In genomic region chr6:43428112-43428570, GRCh38 we compare ENCODE assay signal across 9 cellular contexts. TPM values are rescaled to one million over a fixed set of nuclear protein-coding genes. Genes with fewer than 3 reads are reported as not detected.
DNase-seq lines count a peak whose midpoint lies in the region; ATAC-seq, FAIRE-seq and TF ChIP-seq lines count a peak whose summit lies in the region.
"Had no signal": no experiment of that assay in that cellular context is flagged by ENCODE, and none has a peak within 500 bp of the region (broad histone marks: within the 10 kb centered on the region; RNA-seq: fewer than 3 reads in every experiment).

No MANE protein-coding gene starts in this region.

- H3K27ac ChIP-seq in PC-3 (ENCODE audit: low read length) = peak overlapping the region; percentile 68
- H3K27ac ChIP-seq in epithelial cell of prostate = peak overlapping the region; percentile 88
- H3K27ac ChIP-seq in pancreas = peak overlapping the region; percentile 73 to 83 (median 77)

- H3K36me3 ChIP-seq in PC-3 (ENCODE audit: low read depth, low read length) (no peaks in the 10 kb centered on the region), pancreas (peaks cover 0 to 3% (median 0%) of the 10 kb centered on the region in 3 donors)

- H3F3A ChIP-seq in PC-3 (ENCODE audit: low read length, unreplicated experiment) = no peaks in the 10 kb centered on the region

- CTCF ChIA-PET in PC-3 (lab: Charles Lee) = no interaction called here

- DNase-seq in DMS79 (lab: John Stamatoyannopoulos, UW) = peak; percentile 45
- no peak for DNase-seq in DMS79 treated with DMSO at 0.1 percent for 48 hours (lab: John Stamatoyannopoulos, UW)
- DNase-seq in PC-3 = no peak
- DNase-seq in epithelial cell of prostate (ENCODE audit: low read depth, low spot score) = no peak
- DNase-seq in pancreas = no peak
- no peak for DNase-seq in activated effector memory CD4-positive, alpha-beta T cell treated with Interleukin-2 at 50 U/mL for 16 hours
- DNase-seq in cortex of kidney (lab: John Stamatoyannopoulos, UW) = no peak

- no peaks in the 10 kb centered on the region for H4K20me1 ChIP-seq in PC-3 (ENCODE audit: low read length)

- ATAC-seq in PC-3 (no peak), pancreas (no peak), HG03097 (IDR thresholded peaks at IDR 0.05; ENCODE audit: low FRiP score, unreplicated experiment) (no peak)

- intact Hi-C loops in PC-3 (cut with micrococcal nuclease) = no loop called here
- intact Hi-C loops in pancreas (cut with DNase I) = no loop called here

- H2AFZ ChIP-seq in PC-3 (ENCODE audit: low read length) = peak overlapping the region; percentile 92

- FAIRE-seq in pancreas (lab: Jason Lieb, UNC) = no peak

- H3K9me3 ChIP-seq in PC-3 (ENCODE audit: low read length) = no peaks in the 10 kb centered on the region
- H3K9me3 ChIP-seq in pancreas = no peaks in the 10 kb centered on the region

- POLR2A ChIA-PET in PC-3 (lab: Charles Lee; ENCODE audit: unreplicated experiment) = no interaction called here

- peak overlapping the region; percentile 92 for H3K4me2 ChIP-seq in PC-3 (ENCODE audit: low read length)

- H3K9ac ChIP-seq in PC-3 (ENCODE audit: low read length) = peak overlapping the region; percentile 88

- H3K79me2 ChIP-seq in PC-3 (ENCODE audit: low read length) = peaks cover 26% of the 10 kb centered on the region

- BruUV-seq in PC-3 (replicated peaks; lab: Mats Ljungman, UMichigan) = no TSS peak

- peaks cover 10% of the 10 kb centered on the region for H3K4me1 ChIP-seq in PC-3 (ENCODE audit: insufficient read depth, low read length)
- H3K4me1 ChIP-seq in pancreas = peaks cover 6 to 10% (median 8%) of the 10 kb centered on the region in 3 donors

- H3K4me3 ChIP-seq in PC-3 (ENCODE audit: low read length) (peak overlapping the region; percentile 88), pancreas (peak overlapping the region; percentile 48 to 97 (median 88))

- H3K9me2 ChIP-seq in PC-3 (replicated peaks; ENCODE audit: low read length) = no peaks in the 10 kb centered on the region

- 10 to 11% methylated on average over 12 of the region's 12 CpGs for WGBS in pancreas, 2 donors

- TF ChIP-seq CTCF in PC-3 (conservative IDR thresholded peaks at IDR 0.05; ENCODE audit: low read depth, low read length) = no peak
- TF ChIP-seq CTCF in pancreas (IDR thresholded peaks at IDR 0.05) = no peak

- H3K27me3 ChIP-seq in PC-3 (ENCODE audit: low read length) (no peaks in the 10 kb centered on the region), pancreas (no peaks in the 10 kb centered on the region)

RNA-seq across cellular contexts. Expression of gene ABCC10, which starts 0.8 kb away (rescaled TPM):
- total RNA-seq in PC-3 (2014; rRNA removed) (23.1 and 40.5 TPM in 2 replicates), pancreas (10 to 100 TPM; 14.0 to 21.8 (median 18.3) TPM)
- polyA plus RNA-seq in pancreas = 10 to 100 TPM; 40.1 to 54.8 TPM

RNA-seq across cellular contexts. Expression of gene DLK2, which starts 27.2 kb away (rescaled TPM):
- total RNA-seq in PC-3 (2014; rRNA removed) = 1.4 and 4.4 TPM in 2 replicates
- 1 to 10 TPM in 1 of 6 donors, under 1 TPM in 3, not detected in 2; 0.22 to 1.1 (median 0.34) TPM for total RNA-seq in pancreas
- under 1 TPM; 0.26 to 0.30 TPM for polyA plus RNA-seq in pancreas
- total RNA-seq: subcutaneous adipose tissue had no signal

RNA-seq across cellular contexts. Expression of gene TJAP1, which starts 49.2 kb away (rescaled TPM):
- total RNA-seq in PC-3 (2014; rRNA removed) = 28.5 and 40.0 TPM in 2 replicates
- total RNA-seq in pancreas = 10 to 100 TPM; 12.9 to 26.7 (median 15.4) TPM
- 10 to 100 TPM; 43.9 to 44.5 TPM for polyA plus RNA-seq in pancreas

RNA-seq across cellular contexts. Expression of gene ZNF318, which starts 58.7 kb away (rescaled TPM):
- total RNA-seq in PC-3 (2014; rRNA removed) (8.2 and 8.9 TPM in 2 replicates), pancreas (10 to 100 TPM in 2 of 6 donors, 1 to 10 TPM in 4; 6.2 to 13.0 (median 8.7) TPM)
- polyA plus RNA-seq in pancreas = 1 to 10 TPM; 6.2 to 9.4 TPM
